ENCODE assay signal across 7 cellular contexts in genomic region chr22:21424084-21424709, GRCh38. TPM values are rescaled to one million over a fixed set of nuclear protein-coding genes. Genes with fewer than 3 reads are reported as not detected.
A peak's percentile ranks its signal among the peaks of the same experiment; 100 is the strongest.
DNase-seq lines count a peak whose midpoint lies in the region; ATAC-seq, FAIRE-seq and TF ChIP-seq lines count a peak whose summit lies in the region.
"Not testable (repeated sequence)": the region's sequence is repeated elsewhere in the genome, so short reads cannot be mapped to it uniquely, and the experiment has no call there.

No MANE protein-coding gene starts in this region.

- H3K4me3 ChIP-seq in DND-41 (ENCODE audit: low read depth in 1 of 2, low read length in 2 of 2); heart left ventricle; HepG2 (replicated peaks in 1 of 3; ENCODE audit: insufficient read depth in 1 of 3, low read depth in 2 of 3, low read length in 3 of 3); naive thymus-derived CD4-positive, alpha-beta T cell (ENCODE audit: low read length): not testable (repeated sequence)

- not testable (repeated sequence) for H3K9me3 Mint-ChIP-seq in WTC11; glutamatergic neuron (ENCODE audit: unreplicated experiment); naive thymus-derived CD4-positive, alpha-beta T cell

- not testable (repeated sequence) for H3K27me3 Mint-ChIP-seq in WTC11 (ENCODE audit: low read depth); glutamatergic neuron (ENCODE audit: unreplicated experiment); naive thymus-derived CD4-positive, alpha-beta T cell

- not testable (repeated sequence) for H3K79me2 ChIP-seq in DND-41 (ENCODE audit: insufficient read depth, low read length); HepG2 (ENCODE audit: insufficient read depth, low read length)

- ATAC-seq in DND-41 (ENCODE audit: insufficient read depth, low read depth), result peak; percentile 21; the same call in 2 of the 3 replicates
- ATAC-seq in WTC11, result peak; percentile 37
- peak; percentile 67 to 86 (median 75) for ATAC-seq in heart left ventricle
- ATAC-seq in left ventricle myocardium superior, result peak; percentile 78
- peak; percentile 86 for ATAC-seq in HepG2
- ATAC-seq in naive thymus-derived CD4-positive, alpha-beta T cell, result peak; percentile 16

- H3K4me1 ChIP-seq in DND-41 (ENCODE audit: insufficient read depth, low read length); heart left ventricle; HepG2 (ENCODE audit: insufficient read depth, low read length); naive thymus-derived CD4-positive, alpha-beta T cell (ENCODE audit: control insufficient read depth in 2 of 2, insufficient read depth in 2 of 2, low read length in 2 of 2): not testable (repeated sequence)

- not testable (repeated sequence) for H3K4me1 Mint-ChIP-seq in WTC11; glutamatergic neuron (ENCODE audit: low read depth, unreplicated experiment); naive thymus-derived CD4-positive, alpha-beta T cell

- in situ Hi-C loops in HepG2 (cut with HindIII; ENCODE audit: extremely low pct_ligation_motif_present, low pct_unique_long_range_greater_than_20kb), result not testable (repeated sequence)

- CTCF ChIA-PET in WTC11 (lab: Charles Lee); HepG2 (lab: Yijun Ruan, JAX; ENCODE audit: low intra/inter-chr PET ratio, low total read pairs); naive thymus-derived CD4-positive, alpha-beta T cell (lab: Charles Lee): not testable (repeated sequence)

- H3K36me3 Mint-ChIP-seq in WTC11; glutamatergic neuron (ENCODE audit: unreplicated experiment); naive thymus-derived CD4-positive, alpha-beta T cell: not testable (repeated sequence)

- DNase-seq in DND-41; WTC11 (ENCODE audit: low spot score); heart left ventricle; left ventricle myocardium superior; HepG2 (ENCODE audit: low spot score); naive thymus-derived CD4-positive, alpha-beta T cell: not testable (repeated sequence)
- peak; percentile 12 for DNase-seq in glutamatergic neuron

- intact Hi-C loops in heart left ventricle (cut with DNase I); left ventricle myocardium superior (cut with micrococcal nuclease); HepG2 (cut with micrococcal nuclease; ENCODE audit: unreplicated experiment); naive thymus-derived CD4-positive, alpha-beta T cell (cut with micrococcal nuclease): not testable (repeated sequence)

- not testable (repeated sequence) for TF ChIP-seq RAD21 in HepG2 (CRISPR knock-in tag; IDR thresholded peaks at IDR 0.05)

- not testable (repeated sequence) for FAIRE-seq in HepG2 (lab: Jason Lieb, UNC)

- POLR2A ChIA-PET in WTC11 (lab: Charles Lee); HepG2 (lab: Yijun Ruan, JAX); naive thymus-derived CD4-positive, alpha-beta T cell (lab: Charles Lee): not testable (repeated sequence)

- not testable (repeated sequence) for TF ChIP-seq EP300 in HepG2 (IDR thresholded peaks at IDR 0.05; ENCODE audit: low read depth in 2 of 2, low read length in 2 of 2); HepG2 (CRISPR knock-in tag; IDR thresholded peaks at IDR 0.05; ENCODE audit: borderline replicate concordance)

- not testable (repeated sequence) for TF ChIP-seq CTCF in DND-41 (IDR thresholded peaks at IDR 0.05; ENCODE audit: borderline replicate concordance, extremely low read depth, low read length, poor library complexity, severe bottlenecking); WTC11 (IDR thresholded peaks at IDR 0.05); glutamatergic neuron (IDR thresholded peaks at IDR 0.05; ENCODE audit: partially characterized antibody, unreplicated experiment); heart left ventricle (IDR thresholded peaks at IDR 0.05); HepG2 (CRISPR knock-in tag; IDR thresholded peaks at IDR 0.05)

- not testable (repeated sequence) for H3K9me3 ChIP-seq in DND-41 (ENCODE audit: insufficient read depth, low read length, severe bottlenecking); heart left ventricle; HepG2 (ENCODE audit: low read length); naive thymus-derived CD4-positive, alpha-beta T cell (ENCODE audit: control insufficient read depth in 2 of 3, low read length in 3 of 3)

- H3K27me3 ChIP-seq in DND-41 (ENCODE audit: insufficient read depth, low read length, poor library complexity); heart left ventricle; HepG2 (ENCODE audit: control insufficient read depth in 1 of 2, insufficient read depth in 2 of 2, low read length in 2 of 2); naive thymus-derived CD4-positive, alpha-beta T cell (ENCODE audit: control insufficient read depth in 2 of 2, insufficient read depth in 2 of 2, low read length in 2 of 2): not testable (repeated sequence)

- not testable (repeated sequence) for H4K20me1 ChIP-seq in DND-41 (ENCODE audit: insufficient read depth, low read length); HepG2 (ENCODE audit: insufficient read depth, low read length)

- not testable (repeated sequence) for TF ChIP-seq POLR2A in heart left ventricle (IDR thresholded peaks at IDR 0.05); HepG2 (IDR thresholded peaks at IDR 0.05; ENCODE audit: insufficient read depth in 1 of 2, low read depth in 2 of 2, low read length in 2 of 2)

- not testable (repeated sequence) for H3K4me2 ChIP-seq in DND-41 (ENCODE audit: insufficient read depth, low read length); HepG2 (ENCODE audit: low read depth, low read length)

- not testable (repeated sequence) for H3K9ac ChIP-seq in DND-41 (ENCODE audit: low read depth, low read length); HepG2 (ENCODE audit: insufficient read depth, low read depth, low read length)

- H3K27ac Mint-ChIP-seq in WTC11; glutamatergic neuron (ENCODE audit: unreplicated experiment); naive thymus-derived CD4-positive, alpha-beta T cell: not testable (repeated sequence)

- BruUV-seq in HepG2 (replicated peaks; lab: Mats Ljungman, UMichigan), result not testable (repeated sequence)

- 25 to 40% methylated on average over 2 to 3 of the region's 12 CpGs; no CpG with 5 or more reads in 2 of the 4 donors for WGBS in heart left ventricle, 4 donors
- WGBS in HepG2 (ENCODE audit: low lambda C conversion rate), result no CpG with 5 or more reads among the region's 12 CpGs

- not testable (repeated sequence) for H3K36me3 ChIP-seq in DND-41 (ENCODE audit: insufficient read depth, low read length); heart left ventricle; HepG2 (replicated peaks in 1 of 2; ENCODE audit: control insufficient read depth in 1 of 2, insufficient read depth in 2 of 2, low read length in 2 of 2); naive thymus-derived CD4-positive, alpha-beta T cell (ENCODE audit: control insufficient read depth in 2 of 3, insufficient read depth in 3 of 3, low read length in 3 of 3)

- not testable (repeated sequence) for H3K27ac ChIP-seq in DND-41 (ENCODE audit: low read length); heart left ventricle; HepG2 (ENCODE audit: extremely low read length, insufficient read depth, low read length); naive thymus-derived CD4-positive, alpha-beta T cell (ENCODE audit: low read depth, low read length)

- H3K4me3 Mint-ChIP-seq in WTC11; glutamatergic neuron (ENCODE audit: unreplicated experiment); naive thymus-derived CD4-positive, alpha-beta T cell: not testable (repeated sequence)

- not testable (repeated sequence) for H2AFZ ChIP-seq in DND-41 (ENCODE audit: low read depth, low read length); HepG2 (ENCODE audit: low read length)

RNA-seq across cellular contexts. Expression of gene HIC2, which starts 7.0 kb away (rescaled TPM):
- total RNA-seq in WTC11 (2021), result 30.4 to 33.3 TPM (median 31.2 TPM) in 3 replicates
- total RNA-seq in glutamatergic neuron (ENCODE audit: unreplicated experiment), result 60.7 TPM
- total RNA-seq in heart left ventricle, result 1 to 10 TPM; 1.1 to 2.8 (median 2.0) TPM
- polyA plus RNA-seq in heart left ventricle, result 1 to 10 TPM; 1.4 to 1.6 TPM
- 1.2 TPM for total RNA-seq in left ventricle myocardium superior
- total RNA-seq in HepG2 (2016; rRNA removed; fragmentation: Illumina TruSeq; extraction: Trizol), result 11.6 and 13.7 TPM in 2 replicates
- total RNA-seq in HepG2 (2016; cell fraction: cytosol; rRNA removed; fragmentation: Illumina TruSeq; extraction: Trizol; ENCODE audit: low read depth), result 1.2 and 1.5 TPM in 2 replicates
- total RNA-seq in HepG2 (2016; cell fraction: insoluble cytoplasmic fraction; rRNA removed; fragmentation: Illumina TruSeq; extraction: Trizol), result 9.7 and 13.2 TPM in 2 replicates
- 4.6 and 5.2 TPM in 2 replicates for total RNA-seq in HepG2 (2016; cell fraction: membrane; rRNA removed; fragmentation: Illumina TruSeq; extraction: Trizol)
- 10.7 and 10.9 TPM in 2 replicates for total RNA-seq in HepG2 (2016; cell fraction: nucleus; rRNA removed; fragmentation: Illumina TruSeq; extraction: Trizol)
- polyA plus RNA-seq in HepG2 (2011; rRNA removed), result 5.0 and 6.1 TPM in 2 replicates
- polyA plus RNA-seq in HepG2 (2011; cell fraction: cytosol; rRNA removed), result 4.6 and 4.8 TPM in 2 replicates
- 14.6 and 16.6 TPM in 2 replicates for polyA plus RNA-seq in HepG2 (2011; cell fraction: nucleus; rRNA removed)
- polyA plus RNA-seq in HepG2 (2012), result 12.6 and 12.9 TPM in 2 replicates
- 0.53 and 0.58 TPM in 2 replicates for polyA plus RNA-seq in HepG2 (2016; cell fraction: cytosol; fragmentation: Illumina TruSeq; extraction: Trizol; ENCODE audit: low read depth)
- polyA plus RNA-seq in HepG2 (2016; cell fraction: insoluble cytoplasmic fraction; fragmentation: Illumina TruSeq; extraction: Trizol; ENCODE audit: low read depth), result 7.8 and 10.0 TPM in 2 replicates
- polyA plus RNA-seq in HepG2 (2016; cell fraction: membrane; fragmentation: Illumina TruSeq; extraction: Trizol; ENCODE audit: low read depth), result 1.8 and 2.0 TPM in 2 replicates
- polyA plus RNA-seq in HepG2 (2016; cell fraction: nucleus; fragmentation: Illumina TruSeq; extraction: Trizol; ENCODE audit: insufficient read depth, low read depth), result 14.3 and 15.7 TPM in 2 replicates
- polyA minus RNA-seq in HepG2 (2011; rRNA and poly(A)+ RNA removed; ENCODE audit: low replicate concordance), result 2.3 and 19.9 TPM in 2 replicates
- polyA minus RNA-seq in HepG2 (2011; cell fraction: cytosol; rRNA and poly(A)+ RNA removed), result 7.5 and 8.9 TPM in 2 replicates
- polyA minus RNA-seq in HepG2 (2011; cell fraction: nucleus; rRNA and poly(A)+ RNA removed), result 10.9 and 11.6 TPM in 2 replicates
- 10 to 100 TPM in 4 of 5 experiments, 1 to 10 TPM in 1; 4.5 to 13.8 (median 11.4) TPM for total RNA-seq in naive thymus-derived CD4-positive, alpha-beta T cell
- polyA plus RNA-seq in naive thymus-derived CD4-positive, alpha-beta T cell, result 1 to 10 TPM in 1 of 2 donors, under 1 TPM in 1; 0.44 to 1.2 TPM

RNA-seq across cellular contexts. Expression of gene RIMBP3B, which starts 40.6 kb away (rescaled TPM):
- total RNA-seq in WTC11 (2021) (0.09 to 0.62 TPM (median 0.27 TPM) in 3 replicates), glutamatergic neuron (ENCODE audit: unreplicated experiment) (0.07 TPM), heart left ventricle (under 1 TPM in 5 of 9 donors, not detected in 4; 0.05 to 0.38 (median 0.12) TPM), left ventricle myocardium superior (0.05 TPM), HepG2 (2016; rRNA removed; fragmentation: Illumina TruSeq; extraction: Trizol) (not detected in 2 replicates)
- polyA plus RNA-seq in heart left ventricle (under 1 TPM in 1 of 2 donors, not detected in 1; 0.06 TPM), HepG2 (2011; rRNA removed) (not detected in 2 replicates)
- not detected in 2 replicates for total RNA-seq in HepG2 (2016; cell fraction: cytosol; rRNA removed; fragmentation: Illumina TruSeq; extraction: Trizol; ENCODE audit: low read depth)
- total RNA-seq in HepG2 (2016; cell fraction: insoluble cytoplasmic fraction; rRNA removed; fragmentation: Illumina TruSeq; extraction: Trizol), result 0.06 and 0.09 TPM in 2 replicates
- total RNA-seq in HepG2 (2016; cell fraction: membrane; rRNA removed; fragmentation: Illumina TruSeq; extraction: Trizol), result not detected in 2 replicates
- total RNA-seq in HepG2 (2016; cell fraction: nucleus; rRNA removed; fragmentation: Illumina TruSeq; extraction: Trizol), result not detected in 2 replicates
- not detected in 2 replicates for polyA plus RNA-seq in HepG2 (2011; cell fraction: cytosol; rRNA removed)
- not detected in 2 replicates for polyA plus RNA-seq in HepG2 (2011; cell fraction: nucleus; rRNA removed)
- polyA plus RNA-seq in HepG2 (2012), result 0.04 TPM in 1 of 2 replicates, not detected in the other
- not detected in 2 replicates for polyA plus RNA-seq in HepG2 (2016; cell fraction: cytosol; fragmentation: Illumina TruSeq; extraction: Trizol; ENCODE audit: low read depth)
- polyA plus RNA-seq in HepG2 (2016; cell fraction: insoluble cytoplasmic fraction; fragmentation: Illumina TruSeq; extraction: Trizol; ENCODE audit: low read depth), result 0.21 TPM in 1 of 2 replicates, not detected in the other
- polyA plus RNA-seq in HepG2 (2016; cell fraction: membrane; fragmentation: Illumina TruSeq; extraction: Trizol; ENCODE audit: low read depth), result not detected in 2 replicates
- polyA plus RNA-seq in HepG2 (2016; cell fraction: nucleus; fragmentation: Illumina TruSeq; extraction: Trizol; ENCODE audit: insufficient read depth, low read depth), result not detected in 2 replicates
- polyA minus RNA-seq in HepG2 (2011; rRNA and poly(A)+ RNA removed; ENCODE audit: low replicate concordance), result 0.12 TPM in 1 of 2 replicates, not detected in the other
- polyA minus RNA-seq in HepG2 (2011; cell fraction: cytosol; rRNA and poly(A)+ RNA removed), result not detected in 2 replicates
- polyA minus RNA-seq in HepG2 (2011; cell fraction: nucleus; rRNA and poly(A)+ RNA removed), result not detected in 2 replicates
- total RNA-seq in naive thymus-derived CD4-positive, alpha-beta T cell, result 1 to 10 TPM in 2 of 5 experiments, under 1 TPM in 2, not detected in 1; 0.31 to 4.1 (median 1.8) TPM
- polyA plus RNA-seq in naive thymus-derived CD4-positive, alpha-beta T cell, result 1 to 10 TPM in 1 of 2 donors, under 1 TPM in 1; 0.96 to 1.3 TPM

RNA-seq across cellular contexts. Expression of gene TMEM191C, which starts 43.0 kb away (rescaled TPM):
- 4.8 to 6.4 TPM (median 5.2 TPM) in 3 replicates for total RNA-seq in WTC11 (2021)
- total RNA-seq in glutamatergic neuron (ENCODE audit: unreplicated experiment), result 11.5 TPM
- 1 to 10 TPM in 1 of 9 donors, under 1 TPM in 7, not detected in 1; 0.14 to 1.7 (median 0.47) TPM for total RNA-seq in heart left ventricle
- polyA plus RNA-seq in heart left ventricle, result under 1 TPM; 0.35 to 0.76 TPM
- 0.74 TPM for total RNA-seq in left ventricle myocardium superior
- total RNA-seq in HepG2 (2016; rRNA removed; fragmentation: Illumina TruSeq; extraction: Trizol), result 1.2 and 2.9 TPM in 2 replicates
- total RNA-seq in HepG2 (2016; cell fraction: cytosol; rRNA removed; fragmentation: Illumina TruSeq; extraction: Trizol; ENCODE audit: low read depth), result 1.9 and 4.2 TPM in 2 replicates
- total RNA-seq in HepG2 (2016; cell fraction: insoluble cytoplasmic fraction; rRNA removed; fragmentation: Illumina TruSeq; extraction: Trizol), result 0.85 and 0.91 TPM in 2 replicates
- 1.3 and 1.9 TPM in 2 replicates for total RNA-seq in HepG2 (2016; cell fraction: membrane; rRNA removed; fragmentation: Illumina TruSeq; extraction: Trizol)
- 1.6 TPM in 2 replicates for total RNA-seq in HepG2 (2016; cell fraction: nucleus; rRNA removed; fragmentation: Illumina TruSeq; extraction: Trizol)
- polyA plus RNA-seq in HepG2 (2011; rRNA removed), result 2.9 and 3.3 TPM in 2 replicates
- polyA plus RNA-seq in HepG2 (2011; cell fraction: cytosol; rRNA removed), result 3.1 and 4.1 TPM in 2 replicates
- 19.1 and 20.7 TPM in 2 replicates for polyA plus RNA-seq in HepG2 (2011; cell fraction: nucleus; rRNA removed)
- 1.2 and 1.3 TPM in 2 replicates for polyA plus RNA-seq in HepG2 (2012)
- polyA plus RNA-seq in HepG2 (2016; cell fraction: cytosol; fragmentation: Illumina TruSeq; extraction: Trizol; ENCODE audit: low read depth), result 0.45 and 0.86 TPM in 2 replicates
- polyA plus RNA-seq in HepG2 (2016; cell fraction: insoluble cytoplasmic fraction; fragmentation: Illumina TruSeq; extraction: Trizol; ENCODE audit: low read depth), result 0.90 and 1.4 TPM in 2 replicates
- 0.54 and 0.72 TPM in 2 replicates for polyA plus RNA-seq in HepG2 (2016; cell fraction: membrane; fragmentation: Illumina TruSeq; extraction: Trizol; ENCODE audit: low read depth)
- polyA plus RNA-seq in HepG2 (2016; cell fraction: nucleus; fragmentation: Illumina TruSeq; extraction: Trizol; ENCODE audit: insufficient read depth, low read depth), result 3.6 and 4.2 TPM in 2 replicates
- polyA minus RNA-seq in HepG2 (2011; rRNA and poly(A)+ RNA removed; ENCODE audit: low replicate concordance), result 1.1 and 3.0 TPM in 2 replicates
- 1.3 and 2.4 TPM in 2 replicates for polyA minus RNA-seq in HepG2 (2011; cell fraction: cytosol; rRNA and poly(A)+ RNA removed)
- polyA minus RNA-seq in HepG2 (2011; cell fraction: nucleus; rRNA and poly(A)+ RNA removed), result 2.2 and 4.0 TPM in 2 replicates
- total RNA-seq in naive thymus-derived CD4-positive, alpha-beta T cell, result 1 to 10 TPM; 1.3 to 7.3 (median 3.7) TPM
- polyA plus RNA-seq in naive thymus-derived CD4-positive, alpha-beta T cell, result 1 to 10 TPM in 1 of 2 donors, under 1 TPM in 1; 0.51 to 2.3 TPM

Comparison
In these comparisons a context has a peak if more than half of its experiments do, and no peak if none do; other contexts are left out.
1. ATAC-seq: peak in every context shown above with its lines; median percentile 86 in HepG2; 78 in left ventricle myocardium superior; 75 in heart left ventricle; 37 in WTC11; 21 in DND-41; 16 in naive thymus-derived CD4-positive, alpha-beta T cell.